ENCODE assay signal across 23 cellular contexts in the genomic region with DNA sequence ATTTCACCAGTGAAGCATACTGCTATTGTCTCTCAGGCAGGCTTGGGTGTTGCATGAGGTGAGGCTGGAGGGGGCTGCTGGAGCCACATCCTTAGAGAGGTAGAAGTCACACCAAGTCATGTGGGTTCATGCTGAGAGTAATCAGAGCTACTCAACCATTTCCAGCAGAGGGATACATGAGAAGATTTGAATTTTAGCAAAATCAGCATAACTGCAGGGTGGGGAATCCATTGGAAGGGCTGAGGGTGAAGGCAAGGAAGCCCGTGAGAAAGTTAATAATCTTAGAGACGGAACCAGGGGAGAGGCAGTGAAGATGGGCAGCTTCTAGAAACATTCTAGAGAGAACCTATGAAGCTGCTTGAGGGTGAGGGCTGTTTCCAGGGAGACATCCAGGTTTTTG.
"Had no signal": no experiment of that assay in that cellular context is flagged by ENCODE, and none has a peak within 500 bp of the region (broad histone marks: within the 10 kb centered on the region; RNA-seq: fewer than 3 reads in every experiment).

No MANE protein-coding gene starts in this region.

- H3K4me3 ChIP-seq: coronary artery, heart left ventricle, mucosa of descending colon, ovary, suprapubic skin, thyroid gland had no signal

- H3K27me3 ChIP-seq: heart left ventricle, ovary, suprapubic skin, thyroid gland had no signal

- H3K27me3 Mint-ChIP-seq: progenitor cell of endocrine pancreas had no signal

- H3K4me3 Mint-ChIP-seq: naive thymus-derived CD8-positive, alpha-beta T cell; stimulated activated effector memory CD8-positive, alpha-beta T cell treated with anti-CD3 and anti-CD28 coated beads, Interleukin-12 subunit alpha, Interleukin-12 subunit beta, amount 100 ng/mL, for 72 hours; type B pancreatic cell had no signal

- H3K27ac ChIP-seq: coronary artery, heart left ventricle, ovary, suprapubic skin, thyroid gland had no signal

- H3K4me1 Mint-ChIP-seq: naive thymus-derived CD8-positive, alpha-beta T cell; stimulated activated effector memory CD8-positive, alpha-beta T cell treated with anti-CD3 and anti-CD28 coated beads, Interleukin-12 subunit alpha, Interleukin-12 subunit beta, amount 100 ng/mL, for 72 hours had no signal

- ATAC-seq: heart left ventricle; left lobe of liver; mucosa of descending colon; naive thymus-derived CD8-positive, alpha-beta T cell; right cardiac atrium; stimulated activated effector memory CD8-positive, alpha-beta T cell treated with anti-CD3 and anti-CD28 coated beads, Interleukin-12 subunit alpha, Interleukin-12 subunit beta, amount 100 ng/mL, for 72 hours; stimulated activated naive CD8-positive, alpha-beta T cell treated with anti-CD3 and anti-CD28 coated beads, Interleukin-15, Interleukin-2, amounts not matched to agents 100 U/mL and 50 U/mL, for 24 hours had no signal

- H3K9me3 ChIP-seq: ovary, thyroid gland had no signal

- H3K4me1 ChIP-seq: heart left ventricle, suprapubic skin, thyroid gland had no signal

- DNase-seq: effector CD4-positive, alpha-beta T cell; heart left ventricle; hypothalamus; kidney glomerular epithelial cell; mammary epithelial cell; mucosa of descending colon; naive thymus-derived CD8-positive, alpha-beta T cell; nucleus accumbens; ovary; right cardiac atrium; stimulated activated CD4-positive, alpha-beta T cell treated with anti-CD3 and anti-CD28 coated beads, Interleukin-4, amount 100 ng/mL, for 1 hour; stimulated activated CD8-positive, alpha-beta memory T cell treated with anti-CD3 and anti-CD28 coated beads, Interleukin-4, amount 100 ng/mL, for 48 hours; stimulated activated naive CD8-positive, alpha-beta T cell treated with anti-CD3 and anti-CD28 coated beads, Interleukin-15, Interleukin-2, amounts not matched to agents 100 U/mL and 50 U/mL, for 24 hours; thyroid gland had no signal

- H3K36me3 Mint-ChIP-seq: stimulated activated effector memory CD8-positive, alpha-beta T cell treated with anti-CD3 and anti-CD28 coated beads, Interleukin-12 subunit alpha, Interleukin-12 subunit beta, amount 100 ng/mL, for 72 hours had no signal

- H3K27ac Mint-ChIP-seq: naive thymus-derived CD8-positive, alpha-beta T cell; progenitor cell of endocrine pancreas; stimulated activated effector memory CD8-positive, alpha-beta T cell treated with anti-CD3 and anti-CD28 coated beads, Interleukin-12 subunit alpha, Interleukin-12 subunit beta, amount 100 ng/mL, for 72 hours; type B pancreatic cell had no signal

- H3K36me3 ChIP-seq: heart left ventricle, ovary, suprapubic skin, thyroid gland had no signal

- FAIRE-seq: frontal cortex, islet of Langerhans, urothelium cell line had no signal
